9 cellular contexts compared by ENCODE assay signal in the genomic region with DNA sequence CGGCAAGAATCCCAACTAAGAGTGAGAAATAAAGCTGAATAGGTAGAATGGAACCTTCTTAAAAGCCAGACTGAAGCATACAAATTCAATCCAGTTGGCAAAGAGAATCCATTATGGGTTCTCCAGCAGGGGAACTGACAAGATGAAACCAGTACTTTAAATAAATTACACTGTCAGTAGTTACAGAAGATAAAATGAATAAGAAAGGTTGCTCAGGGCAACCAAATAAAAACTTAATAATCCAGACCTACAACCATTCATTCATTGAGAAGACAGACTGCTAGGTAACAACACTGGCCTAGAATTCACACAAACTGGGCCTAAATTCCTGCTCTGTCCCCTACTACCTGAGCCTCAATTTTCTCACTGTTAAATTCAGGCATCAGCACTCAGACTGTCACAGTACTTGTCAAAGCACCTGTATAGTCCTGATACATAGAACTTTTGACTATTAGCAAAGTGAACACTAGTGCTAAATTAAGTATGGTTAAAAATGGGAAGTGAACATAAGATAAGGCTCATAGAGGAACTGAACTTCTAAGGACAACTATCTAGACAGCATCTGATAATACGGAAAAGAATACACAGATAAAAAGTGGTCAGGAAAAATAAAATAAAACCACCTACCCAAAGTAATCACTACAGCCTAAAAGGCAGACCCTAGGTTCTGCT. TPM values are rescaled to one million over a fixed set of nuclear protein-coding genes. Genes with fewer than 3 reads are reported as not detected.
DNase-seq lines count a peak whose midpoint lies in the region; ATAC-seq lines count a peak whose summit lies in the region.
"Had no signal": no experiment of that assay in that cellular context is flagged by ENCODE, and none has a peak within 500 bp of the region (broad histone marks: within the 10 kb centered on the region; RNA-seq: fewer than 3 reads in every experiment).

No MANE protein-coding gene starts in this region.

- peaks cover 0 to 9% (median 0%) of the 10 kb centered on the region in 3 donors for H3K36me3 Mint-ChIP-seq in immature natural killer cell

- H3K4me3 Mint-ChIP-seq in immature natural killer cell = no peak overlapping the region

- peaks cover 4 to 14% (median 6%) of the 10 kb centered on the region in 3 donors for H3K27me3 Mint-ChIP-seq in immature natural killer cell (ENCODE audit: low read depth in 3 of 3)

- no peak overlapping the region for H3K9ac ChIP-seq in SK-N-MC (ENCODE audit: insufficient read length)

- DNase-seq in AML-193 (lab: John Stamatoyannopoulos, UW) (peak; percentile 75 to 79), SK-N-MC (ENCODE audit: low read depth, low spot score) (no peak), immature natural killer cell (no peak), NCI-H774 (lab: John Stamatoyannopoulos, UW) (no peak), iPS-NIHi11 (ENCODE audit: low spot score) (no peak), NCI-H1436 treated with DMSO at 0.1 percent for 48 hours (lab: John Stamatoyannopoulos, UW) (no peak)
- DNase-seq: DMS79 treated with DMSO at 0.1 percent for 48 hours had no signal

- H3K9me3 Mint-ChIP-seq in immature natural killer cell = no peaks in the 10 kb centered on the region

- H3K9me3 ChIP-seq in SK-N-MC (ENCODE audit: low read depth, low read length) = 0 out of 2 replicates have a peak, but pooled peaks cover 4% of the 10 kb centered on the region

- peaks cover 30% of the 10 kb centered on the region for H3K36me3 ChIP-seq in SK-N-MC (ENCODE audit: insufficient read depth, low read length)

- ATAC-seq in GM21825 (IDR thresholded peaks at IDR 0.05; ENCODE audit: unreplicated experiment) (peak; percentile 36), GM21737 (IDR thresholded peaks at IDR 0.05; ENCODE audit: unreplicated experiment) (no peak)

- H3K4me1 Mint-ChIP-seq in immature natural killer cell = peaks cover 64 to 74% of the 10 kb centered on the region in 2 donors

- H3K4me3 ChIP-seq in SK-N-MC = no peak overlapping the region

- H3K27ac ChIP-seq in SK-N-MC = peak overlapping the region; percentile 29; the same call in 1 of the 2 replicates

- H3K27ac Mint-ChIP-seq in immature natural killer cell = peak overlapping the region; percentile 7 to 80 (median 44)

RNA-seq across cellular contexts. Expression of gene TBL1XR1, which starts 6.0 kb away (rescaled TPM):
- 10 to 100 TPM; 12.1 to 19.4 (median 13.0) TPM for polyA plus RNA-seq in immature natural killer cell

Comparison
In these comparisons a context has a peak if more than half of its experiments do, and no peak if none do; other contexts are left out.
1. DNase-seq: peak in AML-193 (2 of 2); none in SK-N-MC (single experiment), immature natural killer cell (0 of 3), NCI-H774 (single experiment), iPS-NIHi11 (single experiment) and NCI-H1436 treated with DMSO at 0.1 percent for 48 hours (single experiment).